ENCODE assay signal across 8 cellular contexts in the genomic region with DNA sequence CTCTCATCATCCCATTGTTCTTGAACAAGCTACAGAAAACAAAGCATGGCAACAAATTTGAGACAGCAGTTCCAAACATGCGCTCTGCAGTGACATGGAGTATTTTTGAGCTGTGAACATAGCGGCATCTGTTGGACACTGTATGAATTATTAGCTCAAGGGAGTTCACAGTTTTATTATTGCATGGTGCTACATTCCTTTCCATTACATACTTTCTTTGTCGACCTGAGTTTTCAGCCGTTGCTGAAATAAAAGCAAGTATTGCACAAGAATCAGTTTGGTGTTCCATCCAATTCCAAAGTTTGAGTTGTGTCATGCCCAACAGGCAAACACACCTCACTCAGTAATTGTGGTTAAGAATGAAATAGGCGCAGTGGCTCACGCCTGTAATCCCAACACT.
DNase-seq lines count a peak whose midpoint lies in the region; ATAC-seq and TF ChIP-seq lines count a peak whose summit lies in the region.

No MANE protein-coding gene starts in this region.

- ATAC-seq in HG02623 (IDR thresholded peaks at IDR 0.05; ENCODE audit: unreplicated experiment) (peak; percentile 49), GM18861 (IDR thresholded peaks at IDR 0.05; ENCODE audit: unreplicated experiment) (no peak), GM19023 (IDR thresholded peaks at IDR 0.05; ENCODE audit: unreplicated experiment) (no peak)
- peak; percentile 46 for ATAC-seq in stimulated activated naive CD8-positive, alpha-beta T cell treated with anti-CD3 and anti-CD28 coated beads, Interleukin-15, Interleukin-2, amounts not matched to agents 100 U/mL and 50 U/mL, for 24 hours

- peak; percentile 56 for TF ChIP-seq CTCF in fibroblast of mammary gland (conservative IDR thresholded peaks at IDR 0.05; ENCODE audit: control insufficient read depth, insufficient read depth, low read depth, low read length)

- no peak overlapping the region for H3K4me3 ChIP-seq in fibroblast of mammary gland (ENCODE audit: control insufficient read depth, low read depth, low read length)

- DNase-seq in DMS79 (lab: John Stamatoyannopoulos, UW) (peak; percentile 45), OCI-M1 (lab: John Stamatoyannopoulos, UW) (peak; percentile 64), fibroblast of mammary gland (ENCODE audit: low read depth) (peak; percentile 75), activated gamma-delta T cell (lab: John Stamatoyannopoulos, UW) (no peak)
- no peak for DNase-seq in stimulated activated naive CD8-positive, alpha-beta T cell treated with anti-CD3 and anti-CD28 coated beads, Interleukin-15, Interleukin-2, amounts not matched to agents 100 U/mL and 50 U/mL, for 24 hours

Comparison
In these comparisons a context has a peak if more than half of its experiments do, and no peak if none do; other contexts are left out.
1. DNase-seq: peak in DMS79 (single experiment), OCI-M1 (single experiment) and fibroblast of mammary gland (single experiment); none in stimulated activated naive CD8-positive, alpha-beta T cell treated with anti-CD3 and anti-CD28 coated beads, Interleukin-15, Interleukin-2, amounts not matched to agents 100 U/mL and 50 U/mL, for 24 hours (single experiment) and activated gamma-delta T cell (single experiment).
2. ATAC-seq: peak in HG02623 (single experiment) and stimulated activated naive CD8-positive, alpha-beta T cell treated with anti-CD3 and anti-CD28 coated beads, Interleukin-15, Interleukin-2, amounts not matched to agents 100 U/mL and 50 U/mL, for 24 hours (single experiment); none in GM18861 (single experiment) and GM19023 (single experiment).